13 cellular contexts compared by ENCODE assay signal in the genomic region with DNA sequence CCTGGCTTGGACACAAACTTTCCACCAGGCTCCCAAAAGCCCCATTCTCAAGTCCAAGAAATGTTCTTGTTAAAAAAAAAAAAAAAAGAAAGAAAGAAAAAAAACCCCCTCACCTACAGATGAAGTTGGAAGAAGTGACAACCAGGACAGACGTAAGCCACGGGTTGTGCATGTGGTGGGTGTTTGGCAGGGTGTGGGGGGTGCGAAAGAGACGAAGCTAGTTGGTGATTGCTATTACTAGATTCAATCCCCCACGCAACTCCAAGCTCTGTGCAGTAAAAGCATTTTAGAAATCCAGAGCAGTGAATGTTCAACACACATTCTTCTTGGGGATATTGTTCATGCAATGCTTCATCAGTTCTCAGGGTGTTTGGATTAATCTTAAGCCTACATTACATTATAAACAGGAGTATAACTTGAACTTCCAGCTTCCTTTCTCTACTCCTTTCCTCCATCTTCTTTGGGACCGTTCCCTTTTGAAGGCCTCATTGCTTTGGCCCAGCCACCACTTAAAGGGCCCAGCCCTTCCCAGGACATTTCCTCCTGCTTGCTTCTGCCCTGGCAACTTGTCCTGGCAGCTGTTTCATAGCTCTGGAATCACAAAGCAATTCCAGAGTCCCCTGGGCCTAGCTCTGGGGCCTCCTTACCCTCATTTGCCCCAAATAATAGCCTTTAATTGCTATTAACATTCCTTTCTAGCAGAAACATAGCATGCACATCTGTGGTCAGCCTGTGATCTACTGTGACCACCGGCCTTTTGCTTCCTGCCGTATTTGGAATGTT. TPM values are rescaled to one million over a fixed set of nuclear protein-coding genes. Genes with fewer than 3 reads are reported as not detected.
DNase-seq lines count a peak whose midpoint lies in the region; ATAC-seq and TF ChIP-seq lines count a peak whose summit lies in the region.
"Had no signal": no experiment of that assay in that cellular context is flagged by ENCODE, and none has a peak within 500 bp of the region (broad histone marks: within the 10 kb centered on the region; RNA-seq: fewer than 3 reads in every experiment).

No MANE protein-coding gene starts in this region.

- peak; percentile 65 for ATAC-seq in left ventricle myocardium superior
- no peak for ATAC-seq in HG03521 (IDR thresholded peaks at IDR 0.05; ENCODE audit: unreplicated experiment)
- no peak for ATAC-seq in GM21390 (IDR thresholded peaks at IDR 0.05; ENCODE audit: unreplicated experiment)
- ATAC-seq: body of pancreas had no signal

- intact Hi-C loops in left ventricle myocardium superior (cut with micrococcal nuclease) = no loop called here
- intact Hi-C loops in sigmoid colon (cut with DNase I) = no loop called here

- no peak for TF ChIP-seq EP300 in sigmoid colon (IDR thresholded peaks at IDR 0.05)

- no peaks in the 10 kb centered on the region for H3K36me3 ChIP-seq in sigmoid colon

- WGBS in sigmoid colon, 2 donors = 77 to 79% methylated on average over 8 of the region's 8 CpGs

- no peak overlapping the region for H3K4me3 ChIP-seq in cardiac fibroblast (replicated peaks in 1 of 2; ENCODE audit: low read depth in 2 of 2, low read length in 2 of 2)
- no peak overlapping the region for H3K4me3 ChIP-seq in sigmoid colon
- H3K4me3 ChIP-seq: body of pancreas had no signal

- TF ChIP-seq CTCF in cardiac fibroblast (IDR thresholded peaks at IDR 0.05; ENCODE audit: low read depth, low read length) (no peak), sigmoid colon (IDR thresholded peaks at IDR 0.05) (no peak)

- H3K27ac ChIP-seq in sigmoid colon = peak overlapping the region; percentile 58 to 72 (median 64)
- H3K27ac ChIP-seq: body of pancreas had no signal

- DNase-seq in ELR (ENCODE audit: low read depth) (peak; percentile 48), cardiac fibroblast (ENCODE audit: low read depth in 2 of 2) (peak; percentile 41 to 71), left ventricle myocardium superior (peak; percentile 64), sigmoid colon (no peak), NCI-H1092 treated with DMSO at 0.1 percent for 48 hours (lab: John Stamatoyannopoulos, UW) (no peak), HuH-7 (ENCODE audit: low spot score) (no peak)
- DNase-seq: body of pancreas; CD4-positive, CD25-positive, alpha-beta regulatory T cell; hippocampal formation; Kasumi-1; NCI-H446 had no signal

- H3K4me1 ChIP-seq in sigmoid colon = peaks cover 0 to 78% (median 61%) of the 10 kb centered on the region in 4 donors
- H3K4me1 ChIP-seq: body of pancreas had no signal

- H3K9me3 ChIP-seq in sigmoid colon = no peaks in the 10 kb centered on the region
- H3K9me3 ChIP-seq: body of pancreas had no signal

- H3K27me3 ChIP-seq in sigmoid colon = no peaks in the 10 kb centered on the region
- H3K27me3 ChIP-seq: body of pancreas had no signal

- no peak for TF ChIP-seq POLR2A in sigmoid colon (IDR thresholded peaks at IDR 0.05)

RNA-seq across cellular contexts. Expression of a gene that starts 41.7 kb away (rescaled TPM):
- total RNA-seq in left ventricle myocardium superior (118 TPM), sigmoid colon (100 to 1,000 TPM in 3 of 4 donors, 10 to 100 TPM in 1; 96.3 to 199 (median 124) TPM)
- polyA plus RNA-seq in sigmoid colon = 10 to 100 TPM; 56.2 to 96.3 (median 76.3) TPM

Comparison
In these comparisons a context has a peak if more than half of its experiments do, and no peak if none do; other contexts are left out.
1. DNase-seq: peak in ELR (single experiment), cardiac fibroblast (2 of 2) and left ventricle myocardium superior (single experiment); none in sigmoid colon (single experiment), NCI-H1092 treated with DMSO at 0.1 percent for 48 hours (single experiment) and HuH-7 (single experiment).